20 cellular contexts compared by ENCODE assay signal in the genomic region with DNA sequence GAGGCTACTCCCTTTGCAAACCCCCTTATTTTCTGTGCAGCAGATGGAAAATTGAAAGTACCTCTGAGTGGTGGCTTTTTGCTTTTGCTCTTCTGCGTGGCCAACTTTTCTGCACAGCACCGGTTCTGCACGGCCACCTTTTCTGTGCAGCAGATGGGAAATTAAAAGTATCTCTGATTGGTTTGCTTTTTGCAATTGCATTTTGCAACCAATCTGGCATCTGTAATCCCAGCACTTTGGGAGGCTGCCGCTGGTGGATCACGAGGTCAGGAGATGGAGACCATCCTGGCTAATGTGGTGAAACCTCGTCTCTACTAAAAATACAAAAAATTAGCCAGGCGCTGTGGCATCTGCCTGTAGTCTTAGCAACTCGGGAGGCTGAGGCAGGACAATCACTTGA.
"Had no signal": no experiment of that assay in that cellular context is flagged by ENCODE, and none has a peak within 500 bp of the region (broad histone marks: within the 10 kb centered on the region; RNA-seq: fewer than 3 reads in every experiment).

No MANE protein-coding gene starts in this region.

- H3K4me1 ChIP-seq: SJSA1 had no signal

- H3K36me3 ChIP-seq: SJSA1 had no signal

- H3K9me3 ChIP-seq: SJSA1 had no signal

- H3K27ac ChIP-seq: HL-60, SJSA1, SK-N-MC had no signal

- DNase-seq: KBM-7, MV-4-11, NCI-H1048, NCI-H1105, NCI-H1417, NCI-H1436 treated with DMSO at 0.1 percent for 48 hours, NCI-H1694, NCI-H187 treated with DMSO at 0.1 percent for 48 hours, NCI-H2081, NCI-H2107, NCI-H2227 treated with DMSO at 0.1 percent for 48 hours, NCI-H524, NCI-H526 treated with DMSO at 0.1 percent for 48 hours, NCI-H748 treated with DMSO at 0.1 percent for 48 hours, Right ventricle myocardium superior, RPMI8226, SIG-M5 had no signal

- H3K4me3 ChIP-seq: SJSA1, SK-N-MC had no signal

- H3K27me3 ChIP-seq: SJSA1 had no signal
